10 cellular contexts compared by ENCODE assay signal in the genomic region with DNA sequence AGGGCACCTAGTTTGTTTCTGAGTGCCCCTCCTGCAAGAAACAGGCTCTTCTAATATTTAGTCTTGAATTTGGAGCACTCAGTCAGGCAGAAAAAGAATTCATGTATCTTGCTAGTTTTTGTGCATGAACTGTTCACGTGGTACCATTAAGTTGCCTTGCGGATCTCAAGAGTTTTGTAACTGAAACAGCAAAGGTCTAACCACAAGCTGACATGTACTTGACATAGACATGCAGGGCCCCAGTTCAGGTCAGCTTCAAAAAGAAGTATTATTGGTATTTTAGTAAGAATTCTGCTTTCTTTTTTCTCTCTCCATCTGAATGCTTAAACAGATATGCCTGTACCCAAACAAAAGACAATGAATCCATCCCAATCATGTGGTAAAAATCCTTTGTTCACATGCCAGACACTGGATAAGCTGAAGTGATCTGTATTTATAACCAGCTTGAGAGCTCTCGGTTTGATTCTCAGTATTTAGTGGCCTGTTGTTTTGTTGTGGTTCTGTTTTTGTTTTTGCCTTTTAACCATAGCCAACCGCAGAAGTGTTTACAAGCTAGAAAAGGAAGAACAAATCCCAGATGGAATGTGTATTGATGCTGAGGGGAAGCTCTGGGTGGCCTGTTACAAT. TPM values are rescaled to one million over a fixed set of nuclear protein-coding genes. Genes with fewer than 3 reads are reported as not detected.
DNase-seq lines count a peak whose midpoint lies in the region; ATAC-seq, FAIRE-seq and TF ChIP-seq lines count a peak whose summit lies in the region.
"Had no signal": no experiment of that assay in that cellular context is flagged by ENCODE, and none has a peak within 500 bp of the region (broad histone marks: within the 10 kb centered on the region; RNA-seq: fewer than 3 reads in every experiment).

No MANE protein-coding gene starts in this region.

- peak; percentile 85 for FAIRE-seq in GM19239 (lab: Jason Lieb, UNC)

- H3K4me3 ChIP-seq in astrocyte of the cerebellum (ENCODE audit: low read depth, low read length) (no peak overlapping the region), lower lobe of right lung (no peak overlapping the region)

- no peak for DNase-seq in GM19239 (ENCODE audit: insufficient read length, low spot score)
- DNase-seq in astrocyte of the cerebellum (ENCODE audit: low read depth): peak; percentile 15
- peak; percentile 77 for DNase-seq in pons (ENCODE audit: low spot score)
- DNase-seq in lower lobe of right lung: no peak
- DNase-seq in SIG-M5 treated with dmso at 0.1 percent for 504 hours (lab: John Stamatoyannopoulos, UW; ENCODE audit: unreplicated experiment): no peak
- DNase-seq in NCI-H748 treated with DMSO at 0.1 percent for 48 hours (lab: John Stamatoyannopoulos, UW): no peak
- DNase-seq in activated CD4-positive, CD25-positive, alpha-beta regulatory T cell treated with anti-CD3 and anti-CD28 coated beads, Interleukin-2, amount 50 U/mL, for 72 hours: no peak
- DNase-seq: activated CD8-positive, alpha-beta memory T cell treated with anti-CD3 and anti-CD28 coated beads, Interleukin-2, amount 50 U/mL, for 4 hours; naive thymus-derived CD8-positive, alpha-beta T cell had no signal

- in situ Hi-C loops in astrocyte of the cerebellum (cut with HindIII; ENCODE audit: low sequenced_read_pairs): no loop called here

- intact Hi-C loops in lower lobe of right lung (cut with DNase I): no loop called here

- no peaks in the 10 kb centered on the region for H3K9me3 ChIP-seq in lower lobe of right lung

- H3K4me1 ChIP-seq in lower lobe of right lung: no peaks in the 10 kb centered on the region

- ATAC-seq in HG03565 (IDR thresholded peaks at IDR 0.05; ENCODE audit: unreplicated experiment): peak; percentile 67
- no peak for ATAC-seq in lower lobe of right lung
- ATAC-seq: naive thymus-derived CD8-positive, alpha-beta T cell had no signal

- no peak overlapping the region for H3K27ac ChIP-seq in lower lobe of right lung

- H3K27me3 ChIP-seq in lower lobe of right lung (ENCODE audit: low read depth): no peaks in the 10 kb centered on the region

- no peak for TF ChIP-seq CTCF in astrocyte of the cerebellum (IDR thresholded peaks at IDR 0.05; ENCODE audit: low read depth, low read length, missing control alignments)
- no peak for TF ChIP-seq CTCF in lower lobe of right lung (IDR thresholded peaks at IDR 0.05)

- no peaks in the 10 kb centered on the region for H3K36me3 ChIP-seq in lower lobe of right lung

RNA-seq across cellular contexts. Expression of a gene that starts 13.0 kb away (rescaled TPM):
- 11.9 TPM for total RNA-seq in lower lobe of right lung
- total RNA-seq: naive thymus-derived CD8-positive, alpha-beta T cell had no signal

RNA-seq across cellular contexts. Expression of a gene that starts 53.2 kb away (rescaled TPM):
- 57.1 TPM for total RNA-seq in lower lobe of right lung

RNA-seq across cellular contexts. Expression of a gene that starts 53.8 kb away (rescaled TPM):
- total RNA-seq in lower lobe of right lung: 32.1 TPM

Comparison
In these comparisons a context has a peak if more than half of its experiments do, and no peak if none do; other contexts are left out.
1. DNase-seq: peak in astrocyte of the cerebellum (single experiment) and pons (single experiment); none in GM19239 (single experiment), lower lobe of right lung (single experiment), SIG-M5 treated with dmso at 0.1 percent for 504 hours (single experiment), NCI-H748 treated with DMSO at 0.1 percent for 48 hours (single experiment) and activated CD4-positive, CD25-positive, alpha-beta regulatory T cell treated with anti-CD3 and anti-CD28 coated beads, Interleukin-2, amount 50 U/mL, for 72 hours (single experiment).